ENCODE assay signal across 32 cellular contexts in the genomic region with DNA sequence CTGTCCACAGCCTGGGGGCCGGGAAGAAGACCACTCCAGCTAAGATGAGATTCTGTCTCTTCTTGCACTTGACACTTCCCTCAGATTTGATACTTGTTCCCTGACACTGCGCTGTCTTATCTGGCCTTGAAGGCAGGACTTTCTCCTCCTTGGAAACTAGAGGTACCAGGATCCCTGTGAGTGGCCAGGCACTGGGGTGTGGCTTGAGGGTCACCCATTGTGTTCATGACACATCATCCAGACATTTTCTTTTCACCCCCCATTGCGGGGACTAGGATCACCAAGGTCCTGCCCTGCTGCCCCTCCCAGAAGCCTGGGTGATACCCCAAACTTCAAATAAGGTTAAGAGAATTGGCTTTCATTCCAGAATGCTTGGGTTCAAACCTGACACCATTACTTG.
"Had no signal": no experiment of that assay in that cellular context is flagged by ENCODE, and none has a peak within 500 bp of the region (broad histone marks: within the 10 kb centered on the region; RNA-seq: fewer than 3 reads in every experiment).

No MANE protein-coding gene starts in this region.

- H3K4me1 Mint-ChIP-seq: activated CD4-positive, alpha-beta T cell treated with anti-CD3 and anti-CD28 coated beads for 36 hours; activated CD4-positive, alpha-beta T cell treated with anti-CD3 and anti-CD28 coated beads, Interleukin-2, amount 10 ng/mL, durations not matched to agents 24 days and 14 days; activated CD8-positive, alpha-beta memory T cell treated with anti-CD3 and anti-CD28 coated beads, Interleukin-2, amount 10 ng/mL, durations not matched to agents 7 days and 5 days; activated naive CD4-positive, alpha-beta T cell treated with anti-CD3 and anti-CD28 coated beads, Interleukin-2, amount 50 U/mL, for 24 hours; activated naive CD8-positive, alpha-beta T cell treated with anti-CD3 and anti-CD28 coated beads for 36 hours; activated naive CD8-positive, alpha-beta T cell treated with anti-CD3 and anti-CD28 coated beads, Interleukin-2, amount 50 U/mL, for 24 hours had no signal

- H3K27me3 Mint-ChIP-seq: activated CD4-positive, alpha-beta memory T cell treated with anti-CD3 and anti-CD28 coated beads for 36 hours; activated CD4-positive, alpha-beta T cell treated with anti-CD3 and anti-CD28 coated beads for 36 hours; activated CD4-positive, alpha-beta T cell treated with anti-CD3 and anti-CD28 coated beads, Interleukin-2, amount 10 ng/mL, durations not matched to agents 24 days and 14 days; activated naive CD4-positive, alpha-beta T cell treated with anti-CD3 and anti-CD28 coated beads, Interleukin-2, amount 50 U/mL, for 24 hours had no signal

- H3K9me3 ChIP-seq: adrenal gland, body of pancreas, esophagus squamous epithelium, gastroesophageal sphincter, heart right ventricle had no signal

- H3K4me1 ChIP-seq: adrenal gland, body of pancreas had no signal

- H3K36me3 ChIP-seq: adrenal gland, esophagus squamous epithelium, gastroesophageal sphincter, heart right ventricle had no signal

- H3K4me3 Mint-ChIP-seq: activated CD4-positive, alpha-beta memory T cell treated with anti-CD3 and anti-CD28 coated beads for 36 hours; activated CD4-positive, alpha-beta T cell treated with anti-CD3 and anti-CD28 coated beads for 36 hours; activated CD4-positive, alpha-beta T cell treated with anti-CD3 and anti-CD28 coated beads, Interleukin-2, amount 10 ng/mL, durations not matched to agents 24 days and 14 days; activated CD8-positive, alpha-beta memory T cell treated with anti-CD3 and anti-CD28 coated beads, Interleukin-2, amount 10 ng/mL, durations not matched to agents 7 days and 5 days; activated CD8-positive, alpha-beta T cell treated with anti-CD3 and anti-CD28 coated beads, Interleukin-2, amount 10 ng/mL, durations not matched to agents 7 days and 5 days; activated naive CD4-positive, alpha-beta T cell treated with anti-CD3 and anti-CD28 coated beads for 36 hours; activated naive CD4-positive, alpha-beta T cell treated with anti-CD3 and anti-CD28 coated beads, Interleukin-2, amount 50 U/mL, for 24 hours; activated naive CD8-positive, alpha-beta T cell treated with anti-CD3 and anti-CD28 coated beads for 36 hours; activated naive CD8-positive, alpha-beta T cell treated with anti-CD3 and anti-CD28 coated beads, Interleukin-2, amount 50 U/mL, for 24 hours; activated T-helper 1 cell treated with anti-CD3 and anti-CD28 coated beads, Interleukin-12 subunit alpha, Interleukin-12 subunit beta, Interleukin-2, Interleukin-4 antibody, amounts not matched to agents 30 ng/mL and 10 ng/mL and 1 ng/mL, durations not matched to agents 14 hours and 24 hours and 36 hours; effector memory CD8-positive, alpha-beta T cell had no signal

- H3K27ac ChIP-seq: adrenal gland, body of pancreas, epithelial cell of prostate, esophagus squamous epithelium, gastroesophageal sphincter, heart right ventricle had no signal

- H3K27ac Mint-ChIP-seq: activated CD4-positive, alpha-beta memory T cell treated with anti-CD3 and anti-CD28 coated beads for 36 hours; activated CD4-positive, alpha-beta T cell treated with anti-CD3 and anti-CD28 coated beads for 36 hours; activated CD4-positive, alpha-beta T cell treated with anti-CD3 and anti-CD28 coated beads, Interleukin-2, amount 10 ng/mL, durations not matched to agents 24 days and 14 days; activated CD8-positive, alpha-beta memory T cell treated with anti-CD3 and anti-CD28 coated beads, Interleukin-2, amount 10 ng/mL, durations not matched to agents 7 days and 5 days; activated CD8-positive, alpha-beta T cell treated with anti-CD3 and anti-CD28 coated beads, Interleukin-2, amount 10 ng/mL, durations not matched to agents 7 days and 5 days; activated naive CD4-positive, alpha-beta T cell treated with anti-CD3 and anti-CD28 coated beads for 36 hours; activated naive CD4-positive, alpha-beta T cell treated with anti-CD3 and anti-CD28 coated beads, Interleukin-2, amount 50 U/mL, for 24 hours; activated naive CD8-positive, alpha-beta T cell treated with anti-CD3 and anti-CD28 coated beads for 36 hours; activated naive CD8-positive, alpha-beta T cell treated with anti-CD3 and anti-CD28 coated beads, Interleukin-2, amount 50 U/mL, for 24 hours; activated T-helper 1 cell treated with anti-CD3 and anti-CD28 coated beads, Interleukin-12 subunit alpha, Interleukin-12 subunit beta, Interleukin-2, Interleukin-4 antibody, amounts not matched to agents 30 ng/mL and 10 ng/mL and 1 ng/mL, durations not matched to agents 14 hours and 24 hours and 36 hours; activated T-helper 2 cell treated with anti-CD3 and anti-CD28 coated beads, Interferon-gamma antibody, Interleukin-2, Interleukin-4, amounts not matched to agents 10 μg/mL and 5 μg/mL and 100 μg/mL, durations not matched to agents 14 hours and 24 hours and 36 hours; effector memory CD8-positive, alpha-beta T cell had no signal

- H3K27me3 ChIP-seq: adrenal gland, body of pancreas, esophagus squamous epithelium, gastroesophageal sphincter, heart right ventricle had no signal

- H3K9me3 Mint-ChIP-seq: activated CD4-positive, alpha-beta memory T cell treated with anti-CD3 and anti-CD28 coated beads for 36 hours; activated CD4-positive, alpha-beta T cell treated with anti-CD3 and anti-CD28 coated beads, Interleukin-2, amount 10 ng/mL, durations not matched to agents 24 days and 14 days; activated naive CD4-positive, alpha-beta T cell treated with anti-CD3 and anti-CD28 coated beads for 36 hours; activated naive CD4-positive, alpha-beta T cell treated with anti-CD3 and anti-CD28 coated beads, Interleukin-2, amount 50 U/mL, for 24 hours; activated naive CD8-positive, alpha-beta T cell treated with anti-CD3 and anti-CD28 coated beads for 36 hours; activated naive CD8-positive, alpha-beta T cell treated with anti-CD3 and anti-CD28 coated beads, Interleukin-2, amount 50 U/mL, for 24 hours; activated T-helper 1 cell treated with anti-CD3 and anti-CD28 coated beads, Interleukin-12 subunit alpha, Interleukin-12 subunit beta, Interleukin-2, Interleukin-4 antibody, amounts not matched to agents 30 ng/mL and 10 ng/mL and 1 ng/mL, durations not matched to agents 14 hours and 24 hours and 36 hours; activated T-helper 2 cell treated with anti-CD3 and anti-CD28 coated beads, Interferon-gamma antibody, Interleukin-2, Interleukin-4, amounts not matched to agents 10 μg/mL and 5 μg/mL and 100 μg/mL, durations not matched to agents 14 hours and 24 hours and 36 hours; effector memory CD8-positive, alpha-beta T cell had no signal

- H3K4me3 ChIP-seq: adrenal gland, body of pancreas, esophagus squamous epithelium, gastroesophageal sphincter, heart right ventricle had no signal

- H3K36me3 Mint-ChIP-seq: activated CD4-positive, alpha-beta memory T cell treated with anti-CD3 and anti-CD28 coated beads for 36 hours; activated CD8-positive, alpha-beta memory T cell treated with anti-CD3 and anti-CD28 coated beads, Interleukin-2, amount 10 ng/mL, durations not matched to agents 7 days and 5 days; activated naive CD4-positive, alpha-beta T cell treated with anti-CD3 and anti-CD28 coated beads, Interleukin-2, amount 50 U/mL, for 24 hours; activated naive CD8-positive, alpha-beta T cell treated with anti-CD3 and anti-CD28 coated beads for 36 hours had no signal

- DNase-seq: activated CD4-positive, alpha-beta memory T cell treated with anti-CD3 and anti-CD28 coated beads for 36 hours; activated CD4-positive, alpha-beta T cell treated with anti-CD3 and anti-CD28 coated beads for 36 hours; activated CD4-positive, alpha-beta T cell treated with anti-CD3 and anti-CD28 coated beads, Interleukin-2, amount 10 ng/mL, durations not matched to agents 24 days and 14 days; activated CD4-positive, CD25-positive, alpha-beta regulatory T cell; activated CD4-positive, CD25-positive, alpha-beta regulatory T cell treated with anti-CD3 and anti-CD28 coated beads, Interleukin-2, amount 50 U/mL, for 72 hours; activated CD8-positive, alpha-beta memory T cell treated with anti-CD3 and anti-CD28 coated beads, Interleukin-2, amount 10 ng/mL, durations not matched to agents 7 days and 5 days; activated CD8-positive, alpha-beta memory T cell treated with anti-CD3 and anti-CD28 coated beads, Interleukin-2, amount 50 U/mL, for 4 hours; activated CD8-positive, alpha-beta T cell treated with anti-CD3 and anti-CD28 coated beads, Interleukin-2, amount 10 ng/mL, durations not matched to agents 7 days and 5 days; activated effector memory CD4-positive, alpha-beta T cell treated with anti-CD3 and anti-CD28 coated beads, Interleukin-2, amount 50 U/mL, for 16 hours; activated naive CD4-positive, alpha-beta T cell treated with anti-CD3 and anti-CD28 coated beads for 36 hours; activated naive CD8-positive, alpha-beta T cell treated with anti-CD3 and anti-CD28 coated beads for 36 hours; activated naive CD8-positive, alpha-beta T cell treated with anti-CD3 and anti-CD28 coated beads, Interleukin-2, amount 50 U/mL, for 24 hours; activated T-cell treated with anti-CD3 and anti-CD28 coated beads, Interleukin-2, amount 50 U/mL, for 1 hour; activated T-cell treated with anti-CD3 and anti-CD28 coated beads, Interleukin-2, amount 50 U/mL, for 48 hours; adrenal gland; amygdala; aorta; body of pancreas; caudate nucleus; cortex of kidney; dermis blood vessel endothelial cell; effector CD4-positive, alpha-beta T cell; effector memory CD8-positive, alpha-beta T cell; esophagus squamous epithelium; foreskin melanocyte; heart right ventricle; T-helper 2 cell had no signal

- ATAC-seq: activated CD4-positive, alpha-beta T cell treated with anti-CD3 and anti-CD28 coated beads for 36 hours; activated CD8-positive, alpha-beta memory T cell treated with anti-CD3 and anti-CD28 coated beads, Interleukin-2, amount 10 ng/mL, durations not matched to agents 7 days and 5 days; activated CD8-positive, alpha-beta T cell treated with anti-CD3 and anti-CD28 coated beads, Interleukin-2, amount 10 ng/mL, durations not matched to agents 7 days and 5 days; body of pancreas; effector memory CD8-positive, alpha-beta T cell; gastroesophageal sphincter; heart right ventricle had no signal
